In genomic region chr4:152074573-152074972, GRCh38 we compare ENCODE assay signal across 20 cellular contexts.
DNase-seq lines count a peak whose midpoint lies in the region; ATAC-seq, FAIRE-seq and TF ChIP-seq lines count a peak whose summit lies in the region.
"Had no signal": no experiment of that assay in that cellular context is flagged by ENCODE, and none has a peak within 500 bp of the region (broad histone marks: within the 10 kb centered on the region; RNA-seq: fewer than 3 reads in every experiment).

No MANE protein-coding gene starts in this region.

- CTCF ChIA-PET in CD4-positive, alpha-beta T cell (lab: Charles Lee): no interaction called here
- CTCF ChIA-PET in endothelial cell of umbilical vein (lab: Charles Lee): interaction anchor here (1.1 kb wide), 1 partner anchor 22 kb away, joined by 3 read pairs; no protein-coding TSS in a partner anchor

- H3K36me3 ChIP-seq in BLaER1 (no peaks in the 10 kb centered on the region), KOPT-K1 (ENCODE audit: insufficient read depth, low read length) (no peaks in the 10 kb centered on the region), endothelial cell of umbilical vein (ENCODE audit: control insufficient read depth in 2 of 2, extremely low read depth in 1 of 2, insufficient read depth in 2 of 2, low read length in 2 of 2) (no peaks in the 10 kb centered on the region)
- H3K36me3 ChIP-seq: BE2C, HAP-1 had no signal

- no peak for TF ChIP-seq CTCF in CD4-positive, alpha-beta T cell (IDR thresholded peaks at IDR 0.05)
- no peak for TF ChIP-seq CTCF in endothelial cell of umbilical vein (IDR thresholded peaks at IDR 0.05; ENCODE audit: extremely low read depth in 1 of 2, insufficient read depth in 1 of 2, low read depth in 1 of 2, low read length in 2 of 2)
- no peak for TF ChIP-seq CTCF in D721Med (IDR thresholded peaks at IDR 0.05; ENCODE audit: insufficient read depth, missing control alignments)

- dilution Hi-C loops in endothelial cell of umbilical vein (cut with MboI; ENCODE audit: extremely low pct_ligation_motif_present, low sequenced_read_pairs): no loop called here

- H3K4me3 Mint-ChIP-seq in CD4-positive, alpha-beta T cell: no peak overlapping the region
- no peak overlapping the region for H3K4me3 Mint-ChIP-seq in stimulated activated naive CD8-positive, alpha-beta T cell treated with anti-CD3 and anti-CD28 coated beads, Interleukin-15, amount 100 ng/mL, for 72 hours
- H3K4me3 Mint-ChIP-seq: CD8-positive, alpha-beta memory T cell; GM23338 had no signal

- FAIRE-seq in endothelial cell of umbilical vein (lab: Jason Lieb, UNC) (no peak), D721Med (lab: Jason Lieb, UNC) (no peak)

- no peaks in the 10 kb centered on the region for H4K20me1 ChIP-seq in BLaER1
- no peaks in the 10 kb centered on the region for H4K20me1 ChIP-seq in endothelial cell of umbilical vein (replicated peaks; ENCODE audit: control insufficient read depth, extremely low read depth, insufficient read depth, low read length)

- H3K36me3 Mint-ChIP-seq in CD4-positive, alpha-beta T cell (ENCODE audit: low read depth): no peaks in the 10 kb centered on the region
- H3K36me3 Mint-ChIP-seq: CD8-positive, alpha-beta memory T cell had no signal

- H3K27ac Mint-ChIP-seq in CD4-positive, alpha-beta T cell: peak overlapping the region; percentile 9
- no peak overlapping the region for H3K27ac Mint-ChIP-seq in stimulated activated naive CD8-positive, alpha-beta T cell treated with anti-CD3 and anti-CD28 coated beads, Interleukin-15, amount 100 ng/mL, for 72 hours
- H3K27ac Mint-ChIP-seq: GM23338 had no signal

- H3K27me3 ChIP-seq in BLaER1 (no peaks in the 10 kb centered on the region), endothelial cell of umbilical vein (ENCODE audit: control insufficient read depth in 2 of 2, insufficient read depth in 2 of 2, low read length in 2 of 2) (peaks cover 2 to 6% of the 10 kb centered on the region in 2 experiments)
- no peaks in the 10 kb centered on the region for H3K27me3 ChIP-seq in CD4-positive, alpha-beta T cell (ENCODE audit: control insufficient read depth, insufficient read depth, low read length)

- POLR2A ChIA-PET in CD4-positive, alpha-beta T cell (lab: Charles Lee): interaction anchor here (1.2 to 1.5 kb wide), 2 partner anchors 26 to 64 kb away, joined by 3 to 4 read pairs; no protein-coding TSS in a partner anchor
- POLR2A ChIA-PET in endothelial cell of umbilical vein (lab: Charles Lee): no interaction called here

- DNase-seq in CD4-positive, alpha-beta T cell: no peak
- DNase-seq in endothelial cell of umbilical vein (ENCODE audit: low read depth, low spot score) (peak; percentile 3), NCI-H226 (no peak), D721Med (ENCODE audit: insufficient read length, low spot score) (no peak)
- DNase-seq in stimulated activated naive CD8-positive, alpha-beta T cell treated with anti-CD3 and anti-CD28 coated beads, Interleukin-15, amount 100 ng/mL, for 72 hours: no peak
- DNase-seq: BE2C; CD8-positive, alpha-beta memory T cell; NCI-H1092; NCI-H1436; NCI-H1930; NCI-H2227 treated with DMSO at 0.1 percent for 48 hours; NCI-H510A treated with DMSO at 0.1 percent for 48 hours; NCI-H748 treated with DMSO at 0.1 percent for 48 hours; SHP77 treated with DMSO at 0.1 percent for 48 hours; SK-N-SH had no signal

- peaks cover 77% of the 10 kb centered on the region for H3K4me1 Mint-ChIP-seq in CD4-positive, alpha-beta T cell (ENCODE audit: low read depth)
- H3K4me1 Mint-ChIP-seq in stimulated activated naive CD8-positive, alpha-beta T cell treated with anti-CD3 and anti-CD28 coated beads, Interleukin-15, amount 100 ng/mL, for 72 hours: peaks cover 39% of the 10 kb centered on the region

- H3K4me3 ChIP-seq in BLaER1 (no peak overlapping the region), endothelial cell of umbilical vein (replicated peaks in 1 of 3; ENCODE audit: insufficient read depth in 1 of 3, low read depth in 1 of 3, low read length in 3 of 3) (no peak overlapping the region)
- H3K4me3 ChIP-seq: GM23338, HAP-1 had no signal

- BruUV-seq in endothelial cell of umbilical vein (replicated peaks; lab: Mats Ljungman, UMichigan): no TSS peak

- H3K4me2 ChIP-seq in BLaER1 (peak overlapping the region; percentile 82), endothelial cell of umbilical vein (ENCODE audit: insufficient read depth, low read length) (no peak overlapping the region)
- H3K4me2 ChIP-seq: GM23338, SK-N-SH had no signal

- no peak overlapping the region for H2AFZ ChIP-seq in endothelial cell of umbilical vein (ENCODE audit: low read depth, low read length)

- peaks cover 2% of the 10 kb centered on the region for H3K9me3 Mint-ChIP-seq in CD4-positive, alpha-beta T cell
- H3K9me3 Mint-ChIP-seq in stimulated activated naive CD8-positive, alpha-beta T cell treated with anti-CD3 and anti-CD28 coated beads, Interleukin-15, amount 100 ng/mL, for 72 hours: no peaks in the 10 kb centered on the region
- H3K9me3 Mint-ChIP-seq: CD8-positive, alpha-beta memory T cell; GM23338 had no signal

- no peak for ATAC-seq in CD4-positive, alpha-beta T cell (ENCODE audit: poor library complexity)
- no peak for ATAC-seq in stimulated activated naive CD8-positive, alpha-beta T cell treated with anti-CD3 and anti-CD28 coated beads, Interleukin-15, amount 100 ng/mL, for 72 hours

- H3K9me3 ChIP-seq in BLaER1 (peaks cover 22% of the 10 kb centered on the region), KOPT-K1 (ENCODE audit: insufficient read depth, low read length, poor library complexity, severe bottlenecking) (peaks cover 6% of the 10 kb centered on the region), endothelial cell of umbilical vein (replicated peaks; ENCODE audit: control insufficient read depth, insufficient read depth, low read length) (no peaks in the 10 kb centered on the region)
- no peaks in the 10 kb centered on the region for H3K9me3 ChIP-seq in CD4-positive, alpha-beta T cell (ENCODE audit: control insufficient read depth, low read length)
- H3K9me3 ChIP-seq: BE2C, HAP-1, SK-N-SH had no signal

- H3K79me2 ChIP-seq in endothelial cell of umbilical vein (ENCODE audit: control insufficient read depth, insufficient read depth, low read length): no peaks in the 10 kb centered on the region

- H3K27me3 Mint-ChIP-seq in CD4-positive, alpha-beta T cell: no peaks in the 10 kb centered on the region
- no peaks in the 10 kb centered on the region for H3K27me3 Mint-ChIP-seq in stimulated activated naive CD8-positive, alpha-beta T cell treated with anti-CD3 and anti-CD28 coated beads, Interleukin-15, amount 100 ng/mL, for 72 hours
- H3K27me3 Mint-ChIP-seq: CD8-positive, alpha-beta memory T cell had no signal

- H3K27ac ChIP-seq in BLaER1 (peak overlapping the region; percentile 88), KOPT-K1 (ENCODE audit: low read depth, low read length, poor library complexity, severe bottlenecking) (peak overlapping the region; percentile 99), endothelial cell of umbilical vein (ENCODE audit: insufficient read depth, low read depth, low read length) (no peak overlapping the region)
- H3K27ac ChIP-seq in CD4-positive, alpha-beta T cell (ENCODE audit: low read depth, low read length): no peak overlapping the region
- H3K27ac ChIP-seq: RWPE1 had no signal

- TF ChIP-seq POLR2A in endothelial cell of umbilical vein (IDR thresholded peaks at IDR 0.05; ENCODE audit: low read depth, low read length): no peak

- H3K4me1 ChIP-seq in BLaER1 (peaks cover 97% of the 10 kb centered on the region), endothelial cell of umbilical vein (ENCODE audit: control insufficient read depth, extremely low read depth, insufficient read depth, low read length) (peaks cover 3% of the 10 kb centered on the region)
- H3K4me1 ChIP-seq: HAP-1 had no signal

- intact Hi-C loops in CD4-positive, alpha-beta T cell (cut with DNase I, micrococcal nuclease): loop anchor here in 1 of 2 experiments (2.0 kb wide), 1 partner anchor 16 kb away; no protein-coding TSS in a partner anchor
- intact Hi-C loops in endothelial cell of umbilical vein (cut with micrococcal nuclease): no loop called here

- no peaks in the 10 kb centered on the region for H3K9me1 ChIP-seq in endothelial cell of umbilical vein (replicated peaks; ENCODE audit: control insufficient read depth, extremely low read depth, insufficient read depth, low read length)

- peak overlapping the region; percentile 60; the same call in 1 of the 2 replicates for H3K9ac ChIP-seq in BLaER1
- H3K9ac ChIP-seq in endothelial cell of umbilical vein (replicated peaks; ENCODE audit: extremely low read depth, insufficient read depth, low read length): no peak overlapping the region
- H3K9ac ChIP-seq: SK-N-SH had no signal

TF ChIP-seq in endothelial cell of umbilical vein, 7 proteins besides CTCF, POLR2A, EP300 and RAD21:
- TF ChIP-seq FOS (IDR thresholded peaks at IDR 0.05; ENCODE audit: borderline replicate concordance, insufficient read depth, low read length): no peak
- TF ChIP-seq EZH2 (IDR thresholded peaks at IDR 0.05; ENCODE audit: borderline replicate concordance, low read depth, low read length, severe bottlenecking): no peak
- no peak for TF ChIP-seq POLR2AphosphoS5 (IDR thresholded peaks at IDR 0.05; ENCODE audit: insufficient read depth, low read depth, low read length)
- no peak for TF ChIP-seq MAX (IDR thresholded peaks at IDR 0.05; ENCODE audit: insufficient read depth, insufficient read length)
- TF ChIP-seq GATA2 (IDR thresholded peaks at IDR 0.05; ENCODE audit: insufficient read depth, insufficient read length, low read depth, low read length): no peak
- no peak for TF ChIP-seq MYC (IDR thresholded peaks at IDR 0.05; ENCODE audit: low read depth, low read length)
- TF ChIP-seq JUN (IDR thresholded peaks at IDR 0.05; ENCODE audit: borderline replicate concordance, insufficient read depth, insufficient read length, low read depth): no peak

Comparison
In these comparisons a context has a peak if more than half of its experiments do, and no peak if none do; other contexts are left out.
1. H3K27ac ChIP-seq: peak in BLaER1 (single experiment) and KOPT-K1 (single experiment); none in CD4-positive, alpha-beta T cell (single experiment) and endothelial cell of umbilical vein (single experiment).